Comparison of ENCODE assay signal across 8 cellular contexts in genomic region chr11:57792060-57792541, GRCh38. TPM values are rescaled to one million over a fixed set of nuclear protein-coding genes. Genes with fewer than 3 reads are reported as not detected.
DNase-seq lines count a peak whose midpoint lies in the region; ATAC-seq and TF ChIP-seq lines count a peak whose summit lies in the region.

No MANE protein-coding gene starts in this region.

- no peak overlapping the region for H3K4me3 ChIP-seq in thoracic aorta

- peaks cover 27% of the 10 kb centered on the region for H3K36me3 ChIP-seq in thoracic aorta

- ATAC-seq in HG03558 (IDR thresholded peaks at IDR 0.05; ENCODE audit: extremely low read depth, unreplicated experiment), result peak; percentile 55
- peak; percentile 63 for ATAC-seq in omental fat pad (ENCODE audit: low FRiP score)
- no peak for ATAC-seq in thoracic aorta (ENCODE audit: insufficient number of reproducible peaks, low FRiP score, low read depth)

- no peaks in the 10 kb centered on the region for H3K9me3 ChIP-seq in thoracic aorta

- H3K27me3 ChIP-seq in thoracic aorta (replicated peaks; ENCODE audit: insufficient read depth), result no peaks in the 10 kb centered on the region

- H3K27ac ChIP-seq in thoracic aorta, result peak overlapping the region in 1 of 2 donors; percentile 26

- TF ChIP-seq CTCF in omental fat pad (IDR thresholded peaks at IDR 0.05) (no peak), thoracic aorta (IDR thresholded peaks at IDR 0.05) (no peak)

- peak; percentile 22 for DNase-seq in NCI-H1694 treated with DMSO at 0.1 percent for 48 hours (lab: John Stamatoyannopoulos, UW)
- DNase-seq in NCI-H1694 (lab: John Stamatoyannopoulos, UW), result no peak
- DNase-seq in activated CD4-positive, alpha-beta T cell treated with anti-CD3 and anti-CD28 coated beads, Interleukin-2, amount 50 U/mL, for 1 hour, result peak; percentile 86
- peak; percentile 81 for DNase-seq in effector CD4-positive, alpha-beta T cell
- DNase-seq in omental fat pad (ENCODE audit: low spot score), result peak; percentile 41
- peak; percentile 45 for DNase-seq in thoracic aorta (ENCODE audit: low spot score)
- no peak for DNase-seq in NCI-H2107 treated with DMSO at 0.1 percent for 48 hours (lab: John Stamatoyannopoulos, UW; ENCODE audit: unreplicated experiment)

- H3K4me1 ChIP-seq in thoracic aorta (ENCODE audit: control insufficient read depth in 1 of 2, low read depth in 2 of 2), result peaks cover 40 to 71% of the 10 kb centered on the region in 2 donors

RNA-seq across cellular contexts. Expression of gene CTNND1, which starts 30.5 kb away (rescaled TPM):
- total RNA-seq in omental fat pad (100 to 1,000 TPM in 2 of 4 donors, 10 to 100 TPM in 2; 85.5 to 174 (median 105) TPM), thoracic aorta (100 to 1,000 TPM in 1 of 2 donors, 10 to 100 TPM in 1; 95.3 to 119 TPM)

RNA-seq across cellular contexts. Expression of gene BTBD18, which starts 40.5 kb away (rescaled TPM):
- total RNA-seq in omental fat pad (not detected), thoracic aorta (not detected)

RNA-seq across cellular contexts. Expression of gene SELENOH, which starts 50.8 kb away (rescaled TPM):
- total RNA-seq in omental fat pad (100 to 1,000 TPM; 101 to 123 (median 113) TPM), thoracic aorta (10 to 100 TPM; 73.9 to 78.0 TPM)

Comparison
In these comparisons a context has a peak if more than half of its experiments do, and no peak if none do; other contexts are left out.
1. DNase-seq: peak in NCI-H1694 treated with DMSO at 0.1 percent for 48 hours (single experiment), activated CD4-positive, alpha-beta T cell treated with anti-CD3 and anti-CD28 coated beads, Interleukin-2, amount 50 U/mL, for 1 hour (single experiment), effector CD4-positive, alpha-beta T cell (single experiment), omental fat pad (single experiment) and thoracic aorta (single experiment); none in NCI-H1694 (single experiment) and NCI-H2107 treated with DMSO at 0.1 percent for 48 hours (single experiment).